ENCODE assay signal across 8 cellular contexts in the genomic region with DNA sequence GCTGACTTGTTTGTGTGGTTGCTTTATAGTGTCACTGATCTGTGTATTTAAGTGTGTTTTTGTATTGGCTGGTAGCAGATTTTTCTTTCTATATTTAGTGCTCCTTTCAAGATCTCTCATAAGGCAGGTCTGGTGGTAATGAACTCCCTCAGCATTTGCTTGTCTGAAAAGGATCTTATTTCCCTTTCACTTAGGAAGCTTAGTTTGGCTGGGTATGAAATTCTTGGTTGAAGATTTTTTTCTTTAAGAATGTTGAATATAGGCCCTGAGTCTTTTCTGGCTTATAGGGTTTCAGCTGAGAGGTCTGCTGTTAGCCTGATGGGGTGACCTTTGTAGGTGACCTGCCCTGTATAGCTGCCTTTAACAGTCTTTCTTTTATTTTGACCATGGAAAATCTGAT. TPM values are rescaled to one million over a fixed set of nuclear protein-coding genes. Genes with fewer than 3 reads are reported as not detected.
DNase-seq lines count a peak whose midpoint lies in the region; ATAC-seq, FAIRE-seq and TF ChIP-seq lines count a peak whose summit lies in the region.
"Not testable (repeated sequence)": the region's sequence is repeated elsewhere in the genome, so short reads cannot be mapped to it uniquely, and the experiment has no call there.

No MANE protein-coding gene starts in this region.

- not testable (repeated sequence) for ATAC-seq in GM12878, K562, HepG2

- CTCF ChIA-PET in GM12878 (lab: Yijun Ruan, JAX); K562 (lab: Yijun Ruan, JAX; ENCODE audit: low intra/inter-chr PET ratio); HepG2 (lab: Yijun Ruan, JAX; ENCODE audit: low intra/inter-chr PET ratio, low total read pairs): not testable (repeated sequence)

- H3K4me3 ChIP-seq in BLaER1 (peak overlapping the region; percentile 45; the same call in 1 of the 2 replicates), endodermal cell (ENCODE audit: low read length) (peak overlapping the region; percentile 7)
- H3K4me3 ChIP-seq in GM12878; K562; HepG2 (replicated peaks in 1 of 3; ENCODE audit: insufficient read depth in 1 of 3, low read depth in 2 of 3, low read length in 3 of 3): not testable (repeated sequence)

- H3K9me1 ChIP-seq in K562 (ENCODE audit: control insufficient read depth, insufficient read depth, low read length), result not testable (repeated sequence)

- H3K27ac ChIP-seq in BLaER1; GM12878 (ENCODE audit: control insufficient read depth, insufficient read depth); K562 (ENCODE audit: extremely low read depth, low read depth, low read length); endodermal cell (ENCODE audit: low read depth, low read length); HepG2 (ENCODE audit: extremely low read length, insufficient read depth, low read length): not testable (repeated sequence)

- not testable (repeated sequence) for H3K4me2 ChIP-seq in BLaER1; GM12878 (ENCODE audit: control insufficient read depth, insufficient read depth); K562 (ENCODE audit: insufficient read depth, low read length); HepG2 (ENCODE audit: low read depth, low read length)

- peaks cover 94% of the 10 kb centered on the region for H3K36me3 Mint-ChIP-seq in endodermal cell (ENCODE audit: low read depth)
- peaks cover 80% of the 10 kb centered on the region for H3K36me3 Mint-ChIP-seq in endothelial cell (ENCODE audit: low read depth, unreplicated experiment)
- peaks cover 86% of the 10 kb centered on the region for H3K36me3 Mint-ChIP-seq in progenitor cell of endocrine pancreas (ENCODE audit: insufficient read depth)

- TF ChIP-seq POLR2A in GM12878 (IDR thresholded peaks at IDR 0.05; ENCODE audit: low read depth, low read length); K562 (conservative IDR thresholded peaks at IDR 0.05); HepG2 (IDR thresholded peaks at IDR 0.05; ENCODE audit: insufficient read depth in 1 of 2, low read depth in 2 of 2, low read length in 2 of 2): not testable (repeated sequence)

- not testable (repeated sequence) for H3K4me3 Mint-ChIP-seq in endodermal cell; progenitor cell of endocrine pancreas (ENCODE audit: low read depth)
- peak overlapping the region; percentile 52 for H3K4me3 Mint-ChIP-seq in endothelial cell (ENCODE audit: unreplicated experiment)

- H3K27me3 ChIP-seq in BLaER1; GM12878 (replicated peaks in 1 of 2; ENCODE audit: control insufficient read depth in 2 of 2, insufficient read depth in 2 of 2, low read length in 1 of 2); K562 (ENCODE audit: control insufficient read depth in 2 of 2, insufficient read depth in 2 of 2, low read length in 2 of 2); endodermal cell (ENCODE audit: control insufficient read depth, insufficient read depth, low read length, poor library complexity, severe bottlenecking); HepG2 (ENCODE audit: control insufficient read depth in 1 of 2, insufficient read depth in 2 of 2, low read length in 2 of 2): not testable (repeated sequence)

- not testable (repeated sequence) for H3K27ac Mint-ChIP-seq in endodermal cell
- H3K27ac Mint-ChIP-seq in endothelial cell (ENCODE audit: unreplicated experiment) (peak overlapping the region; percentile 45), progenitor cell of endocrine pancreas (peak overlapping the region; percentile 18)

- peaks cover 96% of the 10 kb centered on the region for H3K36me3 ChIP-seq in BLaER1
- not testable (repeated sequence) for H3K36me3 ChIP-seq in GM12878 (ENCODE audit: control insufficient read depth in 2 of 2, insufficient read depth in 2 of 2, low read length in 1 of 2); K562 (ENCODE audit: control insufficient read depth, insufficient read depth, low read length)
- H3K36me3 ChIP-seq in endodermal cell (ENCODE audit: control insufficient read depth, insufficient read depth, low read length), result peaks cover 59% of the 10 kb centered on the region
- peaks cover 0 to 21% of the 10 kb centered on the region in 2 experiments; a peak in 3 of 5 replicates for H3K36me3 ChIP-seq in HepG2 (replicated peaks in 1 of 2; ENCODE audit: control insufficient read depth in 1 of 2, insufficient read depth in 2 of 2, low read length in 2 of 2)

- POLR2A ChIA-PET in GM12878 (lab: Charles Lee); K562 (lab: Yijun Ruan, JAX); HepG2 (lab: Yijun Ruan, JAX): not testable (repeated sequence)

- not testable (repeated sequence) for H3K4me1 Mint-ChIP-seq in endodermal cell; endothelial cell (ENCODE audit: unreplicated experiment); progenitor cell of endocrine pancreas (ENCODE audit: low read depth)

- H3K9me3 ChIP-seq in BLaER1 (peaks cover 98% of the 10 kb centered on the region), GM12878 (replicated peaks; ENCODE audit: control insufficient read depth, insufficient read depth, low read length) (peaks cover 35% of the 10 kb centered on the region), endodermal cell (ENCODE audit: control insufficient read depth, low read length) (peaks cover 96% of the 10 kb centered on the region), HepG2 (ENCODE audit: low read length) (peaks cover 58% of the 10 kb centered on the region)
- H3K9me3 ChIP-seq in K562 (replicated peaks; ENCODE audit: control insufficient read depth, insufficient read depth, low read depth, low read length), result not testable (repeated sequence)

- TF ChIP-seq RAD21 in GM12878 (IDR thresholded peaks at IDR 0.05; ENCODE audit: insufficient read depth, low read depth, low read length); K562 (CRISPR knock-in tag; conservative IDR thresholded peaks at IDR 0.05 in 1 of 2, IDR thresholded peaks at IDR 0.05 in 1 of 2); HepG2 (CRISPR knock-in tag; IDR thresholded peaks at IDR 0.05): not testable (repeated sequence)

- intact Hi-C loops in GM12878 (cut with micrococcal nuclease; ENCODE audit: unreplicated experiment); K562 (cut with micrococcal nuclease); HepG2 (cut with micrococcal nuclease; ENCODE audit: unreplicated experiment): not testable (repeated sequence)

- not testable (repeated sequence) for H3K4me1 ChIP-seq in BLaER1; GM12878 (ENCODE audit: control insufficient read depth, insufficient read depth, low read length); K562 (replicated peaks in 1 of 2; ENCODE audit: control insufficient read depth in 2 of 2, insufficient read depth in 2 of 2, low read length in 2 of 2); endodermal cell (ENCODE audit: control insufficient read depth, insufficient read depth, low read length); HepG2 (ENCODE audit: insufficient read depth, low read length)

- RAD21 ChIA-PET in GM12878 (lab: Charles Lee; ENCODE audit: unreplicated experiment), result not testable (repeated sequence)

- peaks cover 89% of the 10 kb centered on the region for H3K9me3 Mint-ChIP-seq in endodermal cell
- peaks cover 21% of the 10 kb centered on the region for H3K9me3 Mint-ChIP-seq in endothelial cell (ENCODE audit: unreplicated experiment)
- peaks cover 68% of the 10 kb centered on the region for H3K9me3 Mint-ChIP-seq in progenitor cell of endocrine pancreas (ENCODE audit: low read depth)

- H2AFZ ChIP-seq in GM12878 (ENCODE audit: control insufficient read depth, low read depth, low read length); K562 (ENCODE audit: low read depth, low read length); HepG2 (ENCODE audit: low read length): not testable (repeated sequence)

- TF ChIP-seq CTCF in D721Med (IDR thresholded peaks at IDR 0.05; ENCODE audit: insufficient read depth, missing control alignments); GM12878 (IDR thresholded peaks at IDR 0.05 in 2 of 3, conservative IDR thresholded peaks at IDR 0.05 in 1 of 3; ENCODE audit: control insufficient read depth in 2 of 3, extremely low read depth in 1 of 3, insufficient read depth in 1 of 3, low read depth in 3 of 3, low read length in 3 of 3); K562 (IDR thresholded peaks at IDR 0.05 in 2 of 3, conservative IDR thresholded peaks at IDR 0.05 in 1 of 3; ENCODE audit: insufficient read depth in 2 of 3, low read depth in 1 of 3, low read length in 3 of 3); endodermal cell (conservative IDR thresholded peaks at IDR 0.05); endothelial cell (IDR thresholded peaks at IDR 0.05; ENCODE audit: unreplicated experiment); HepG2 (CRISPR knock-in tag; IDR thresholded peaks at IDR 0.05); progenitor cell of endocrine pancreas (IDR thresholded peaks at IDR 0.05; ENCODE audit: unreplicated experiment): not testable (repeated sequence)

- FAIRE-seq in D721Med (lab: Jason Lieb, UNC), result peak; percentile 6
- FAIRE-seq in GM12878 (lab: Jason Lieb, UNC); K562 (lab: Jason Lieb, UNC); HepG2 (lab: Jason Lieb, UNC): not testable (repeated sequence)

- in situ Hi-C loops in GM12878 (cut with MboI); K562 (cut with MboI); HepG2 (cut with HindIII; ENCODE audit: extremely low pct_ligation_motif_present, low pct_unique_long_range_greater_than_20kb): not testable (repeated sequence)

- peaks cover 36% of the 10 kb centered on the region for H4K20me1 ChIP-seq in BLaER1
- not testable (repeated sequence) for H4K20me1 ChIP-seq in GM12878 (ENCODE audit: control insufficient read depth, insufficient read depth); K562 (replicated peaks; ENCODE audit: control insufficient read depth, insufficient read depth, low read length); HepG2 (ENCODE audit: insufficient read depth, low read length)

- H3K9ac ChIP-seq in BLaER1; GM12878 (ENCODE audit: control insufficient read depth, insufficient read depth, low read length); K562 (ENCODE audit: insufficient read depth in 1 of 2, low read depth in 2 of 2, low read length in 2 of 2); endodermal cell (ENCODE audit: extremely low read depth, low read length, poor library complexity, severe bottlenecking); HepG2 (ENCODE audit: insufficient read depth, low read depth, low read length): not testable (repeated sequence)

- SMC1A ChIA-PET in GM12878 (lab: Charles Lee; ENCODE audit: uncharacterized antibody, unreplicated experiment), result not testable (repeated sequence)

- not testable (repeated sequence) for TF ChIP-seq EP300 in GM12878 (IDR thresholded peaks at IDR 0.05; ENCODE audit: borderline replicate concordance in 1 of 2, control insufficient read depth in 1 of 2, low read depth in 2 of 2, low read length in 2 of 2); K562 (IDR thresholded peaks at IDR 0.05; ENCODE audit: low read length); HepG2 (IDR thresholded peaks at IDR 0.05; ENCODE audit: low read depth in 2 of 2, low read length in 2 of 2); HepG2 (CRISPR knock-in tag; IDR thresholded peaks at IDR 0.05; ENCODE audit: borderline replicate concordance)

- not testable (repeated sequence) for H3K79me2 ChIP-seq in GM12878 (ENCODE audit: control insufficient read depth, insufficient read depth, low read length); K562 (ENCODE audit: control insufficient read depth, insufficient read depth, low read length); HepG2 (ENCODE audit: insufficient read depth, low read length)

- not testable (repeated sequence) for H3K27me3 Mint-ChIP-seq in endodermal cell (ENCODE audit: insufficient read depth); endothelial cell (ENCODE audit: unreplicated experiment); progenitor cell of endocrine pancreas

- BruUV-seq in GM12878 (replicated peaks; lab: Mats Ljungman, UMichigan); K562 (replicated peaks; lab: Mats Ljungman, UMichigan); HepG2 (replicated peaks; lab: Mats Ljungman, UMichigan): not testable (repeated sequence)

- DNase-seq in D721Med (ENCODE audit: insufficient read length, low spot score); GM12878 (ENCODE audit: low read depth, low spot score); K562 (ENCODE audit: extremely low read depth in 1 of 4, low spot score in 3 of 4); endodermal cell; endothelial cell (ENCODE audit: low spot score); HepG2 (ENCODE audit: low spot score); progenitor cell of endocrine pancreas (ENCODE audit: low spot score, unreplicated experiment): not testable (repeated sequence)

RNA-seq across cellular contexts. Expression of a gene that starts 32.3 kb away (rescaled TPM):
- 57.7 and 58.8 TPM in 2 replicates for total RNA-seq in GM12878 (2013; cell fraction: nucleolus; rRNA removed)
- 27.5 and 32.9 TPM in 2 replicates for total RNA-seq in GM12878 (2014; rRNA removed)
- 37.5 and 38.5 TPM in 2 replicates for total RNA-seq in GM12878 (2014; rRNA removed; fragmentation: Illumina TruSeq; extraction: Trizol)
- 24.4 and 25.8 TPM in 2 replicates for total RNA-seq in GM12878 (2021)
- polyA plus RNA-seq in GM12878 (2011; ENCODE audit: low read depth), result 3.5 TPM
- polyA plus RNA-seq in GM12878 (2011; rRNA removed), result 13.2 and 19.7 TPM in 2 replicates
- polyA plus RNA-seq in GM12878 (2011; cell fraction: cytosol; rRNA removed), result 7.0 and 7.5 TPM in 2 replicates
- 9.6 and 12.6 TPM in 2 replicates for polyA plus RNA-seq in GM12878 (2011; cell fraction: nucleus; rRNA removed)
- polyA plus RNA-seq in GM12878 (2012), result 4.4 and 5.4 TPM in 2 replicates
- 14.1 and 15.1 TPM in 2 replicates for polyA plus RNA-seq in GM12878 (2014; fragmentation: Illumina TruSeq; extraction: Trizol)
- 1 to 10 TPM; 6.8 to 7.3 TPM for polyA plus RNA-seq in GM12878 (2014; fragmentation: Nextera tagmentation; extraction: Ambion mirVana)
- 6.7 and 7.7 TPM in 2 replicates for polyA plus RNA-seq in GM12878 (2014; rRNA removed)
- 10 to 100 TPM; 11.4 to 11.8 TPM for polyA plus RNA-seq in GM12878 (2016; fragmentation: Nextera tagmentation; extraction: Ambion mirVana)
- polyA minus RNA-seq in GM12878 (2011; rRNA and poly(A)+ RNA removed), result 59.9 and 85.9 TPM in 2 replicates
- 25.0 and 35.7 TPM in 2 replicates for polyA minus RNA-seq in GM12878 (2011; cell fraction: cytosol; rRNA and poly(A)+ RNA removed)
- 16.2 and 25.0 TPM in 2 replicates for polyA minus RNA-seq in GM12878 (2011; cell fraction: nucleus; rRNA and poly(A)+ RNA removed)
- 52.9 and 136 TPM in 2 replicates for total RNA-seq in K562 (2011; cell fraction: chromatin; rRNA removed; ENCODE audit: low replicate concordance)
- total RNA-seq in K562 (2011; cell fraction: nucleolus; rRNA removed), result 31.4 and 39.0 TPM in 2 replicates
- total RNA-seq in K562 (2011; cell fraction: nucleoplasm; rRNA removed), result 62.0 and 100 TPM in 2 replicates
- total RNA-seq in K562 (2014; rRNA removed), result 28.2 and 31.2 TPM in 2 replicates
- 71.5 and 74.9 TPM in 2 replicates for total RNA-seq in K562 (2014; rRNA removed; fragmentation: Illumina TruSeq; extraction: Trizol)
- 63.2 and 68.5 TPM in 2 replicates for total RNA-seq in K562 (2015; rRNA removed; fragmentation: Illumina TruSeq; extraction: Trizol)
- 43.1 and 47.1 TPM in 2 replicates for total RNA-seq in K562 (2021)
- polyA plus RNA-seq in K562 (2011; rRNA removed), result 20.2 TPM in 2 replicates
- 3.4 and 9.2 TPM in 2 replicates for polyA plus RNA-seq in K562 (2011; cell fraction: cytosol; rRNA removed)
- 13.8 and 23.5 TPM in 2 replicates for polyA plus RNA-seq in K562 (2011; cell fraction: nucleus; rRNA removed)
- polyA plus RNA-seq in K562 (2012), result 9.4 and 9.9 TPM in 2 replicates
- 14.7 and 15.0 TPM in 2 replicates for polyA plus RNA-seq in K562 (2014; fragmentation: Illumina TruSeq; extraction: Trizol)
- polyA plus RNA-seq in K562 (2014; fragmentation: Nextera tagmentation; extraction: Ambion mirVana), result 10 to 100 TPM in 1 of 2 experiments, 1 to 10 TPM in 1; 7.6 to 13.6 TPM
- polyA plus RNA-seq in K562 (2014; rRNA removed), result 12.5 and 13.5 TPM in 2 replicates
- polyA minus RNA-seq in K562 (2011; rRNA and poly(A)+ RNA removed), result 141 and 252 TPM in 2 replicates
- polyA minus RNA-seq in K562 (2011; cell fraction: cytosol; rRNA and poly(A)+ RNA removed), result 58.9 and 64.8 TPM in 2 replicates
- polyA minus RNA-seq in K562 (2011; cell fraction: nucleus; rRNA and poly(A)+ RNA removed), result 21.0 and 48.3 TPM in 2 replicates
- 100 to 1,000 TPM in 1 of 2 donors, 10 to 100 TPM in 1; 93.3 to 101 TPM for total RNA-seq in endodermal cell
- polyA plus RNA-seq in endodermal cell (2013, experiment 1 of 2), result 23.5 TPM
- 28.3 TPM for polyA plus RNA-seq in endodermal cell (2013, experiment 2 of 2)
- total RNA-seq in endothelial cell (ENCODE audit: unreplicated experiment), result 138 TPM
- 102 and 134 TPM in 2 replicates for total RNA-seq in HepG2 (2016; rRNA removed; fragmentation: Illumina TruSeq; extraction: Trizol)
- 749 and 855 TPM in 2 replicates for total RNA-seq in HepG2 (2016; cell fraction: cytosol; rRNA removed; fragmentation: Illumina TruSeq; extraction: Trizol; ENCODE audit: low read depth)
- total RNA-seq in HepG2 (2016; cell fraction: insoluble cytoplasmic fraction; rRNA removed; fragmentation: Illumina TruSeq; extraction: Trizol), result 96.3 and 132 TPM in 2 replicates
- total RNA-seq in HepG2 (2016; cell fraction: membrane; rRNA removed; fragmentation: Illumina TruSeq; extraction: Trizol), result 583 and 722 TPM in 2 replicates
- 58.8 and 62.6 TPM in 2 replicates for total RNA-seq in HepG2 (2016; cell fraction: nucleus; rRNA removed; fragmentation: Illumina TruSeq; extraction: Trizol)
- 6.3 and 9.7 TPM in 2 replicates for polyA plus RNA-seq in HepG2 (2011; rRNA removed)
- 4.1 and 5.0 TPM in 2 replicates for polyA plus RNA-seq in HepG2 (2011; cell fraction: cytosol; rRNA removed)
- polyA plus RNA-seq in HepG2 (2011; cell fraction: nucleus; rRNA removed), result 7.2 and 7.3 TPM in 2 replicates
- polyA plus RNA-seq in HepG2 (2012), result 6.6 and 7.3 TPM in 2 replicates
- 2.1 and 2.6 TPM in 2 replicates for polyA plus RNA-seq in HepG2 (2016; cell fraction: cytosol; fragmentation: Illumina TruSeq; extraction: Trizol; ENCODE audit: low read depth)
- polyA plus RNA-seq in HepG2 (2016; cell fraction: insoluble cytoplasmic fraction; fragmentation: Illumina TruSeq; extraction: Trizol; ENCODE audit: low read depth), result 17.0 and 18.3 TPM in 2 replicates
- polyA plus RNA-seq in HepG2 (2016; cell fraction: membrane; fragmentation: Illumina TruSeq; extraction: Trizol; ENCODE audit: low read depth), result 3.8 and 4.0 TPM in 2 replicates
- polyA plus RNA-seq in HepG2 (2016; cell fraction: nucleus; fragmentation: Illumina TruSeq; extraction: Trizol; ENCODE audit: insufficient read depth, low read depth), result 24.6 and 31.3 TPM in 2 replicates
- polyA minus RNA-seq in HepG2 (2011; rRNA and poly(A)+ RNA removed; ENCODE audit: low replicate concordance), result 41.2 and 57.5 TPM in 2 replicates
- polyA minus RNA-seq in HepG2 (2011; cell fraction: cytosol; rRNA and poly(A)+ RNA removed), result 107 and 109 TPM in 2 replicates
- 61.2 and 76.6 TPM in 2 replicates for polyA minus RNA-seq in HepG2 (2011; cell fraction: nucleus; rRNA and poly(A)+ RNA removed)
- total RNA-seq in progenitor cell of endocrine pancreas, result 233 and 273 TPM in 2 replicates

RNA-seq across cellular contexts. Expression of a gene that starts 35.4 kb away (rescaled TPM):
- total RNA-seq in GM12878 (2013; cell fraction: nucleolus; rRNA removed), result 15.3 and 18.1 TPM in 2 replicates
- 9.5 and 10.7 TPM in 2 replicates for total RNA-seq in GM12878 (2014; rRNA removed)
- total RNA-seq in GM12878 (2014; rRNA removed; fragmentation: Illumina TruSeq; extraction: Trizol), result 10.9 and 11.1 TPM in 2 replicates
- total RNA-seq in GM12878 (2021), result 5.8 and 5.9 TPM in 2 replicates
- polyA plus RNA-seq in GM12878 (2011; ENCODE audit: low read depth), result 4.9 TPM
- 4.8 and 7.1 TPM in 2 replicates for polyA plus RNA-seq in GM12878 (2011; rRNA removed)
- polyA plus RNA-seq in GM12878 (2011; cell fraction: cytosol; rRNA removed), result 2.6 and 3.2 TPM in 2 replicates
- polyA plus RNA-seq in GM12878 (2011; cell fraction: nucleus; rRNA removed), result 2.2 and 2.6 TPM in 2 replicates
- 4.3 and 5.4 TPM in 2 replicates for polyA plus RNA-seq in GM12878 (2012)
- 8.0 and 9.3 TPM in 2 replicates for polyA plus RNA-seq in GM12878 (2014; fragmentation: Illumina TruSeq; extraction: Trizol)
- polyA plus RNA-seq in GM12878 (2014; fragmentation: Nextera tagmentation; extraction: Ambion mirVana), result 1 to 10 TPM; 5.2 to 5.6 TPM
- polyA plus RNA-seq in GM12878 (2014; rRNA removed), result 3.5 and 6.5 TPM in 2 replicates
- polyA plus RNA-seq in GM12878 (2016; fragmentation: Nextera tagmentation; extraction: Ambion mirVana), result 1 to 10 TPM; 4.9 to 5.1 TPM
- polyA minus RNA-seq in GM12878 (2011; rRNA and poly(A)+ RNA removed), result 4.1 and 7.2 TPM in 2 replicates
- polyA minus RNA-seq in GM12878 (2011; cell fraction: cytosol; rRNA and poly(A)+ RNA removed), result 2.1 and 2.5 TPM in 2 replicates
- polyA minus RNA-seq in GM12878 (2011; cell fraction: nucleus; rRNA and poly(A)+ RNA removed), result 4.4 and 7.1 TPM in 2 replicates
- 15.0 and 38.1 TPM in 2 replicates for total RNA-seq in K562 (2011; cell fraction: chromatin; rRNA removed; ENCODE audit: low replicate concordance)
- total RNA-seq in K562 (2011; cell fraction: nucleolus; rRNA removed), result 14.7 and 18.0 TPM in 2 replicates
- total RNA-seq in K562 (2011; cell fraction: nucleoplasm; rRNA removed), result 13.5 and 16.2 TPM in 2 replicates
- 9.8 and 10.9 TPM in 2 replicates for total RNA-seq in K562 (2014; rRNA removed)
- 18.3 and 21.1 TPM in 2 replicates for total RNA-seq in K562 (2014; rRNA removed; fragmentation: Illumina TruSeq; extraction: Trizol)
- 14.4 and 16.1 TPM in 2 replicates for total RNA-seq in K562 (2015; rRNA removed; fragmentation: Illumina TruSeq; extraction: Trizol)
- total RNA-seq in K562 (2021), result 8.0 and 10.2 TPM in 2 replicates
- 8.2 and 10.9 TPM in 2 replicates for polyA plus RNA-seq in K562 (2011; rRNA removed)
- 5.2 and 5.7 TPM in 2 replicates for polyA plus RNA-seq in K562 (2011; cell fraction: cytosol; rRNA removed)
- 3.2 and 3.9 TPM in 2 replicates for polyA plus RNA-seq in K562 (2011; cell fraction: nucleus; rRNA removed)
- polyA plus RNA-seq in K562 (2012), result 6.4 and 8.0 TPM in 2 replicates
- 10.3 and 12.1 TPM in 2 replicates for polyA plus RNA-seq in K562 (2014; fragmentation: Illumina TruSeq; extraction: Trizol)
- 1 to 10 TPM; 5.3 to 6.3 TPM for polyA plus RNA-seq in K562 (2014; fragmentation: Nextera tagmentation; extraction: Ambion mirVana)
- 8.2 and 9.2 TPM in 2 replicates for polyA plus RNA-seq in K562 (2014; rRNA removed)
- 15.3 and 21.4 TPM in 2 replicates for polyA minus RNA-seq in K562 (2011; rRNA and poly(A)+ RNA removed)
- 4.2 and 5.3 TPM in 2 replicates for polyA minus RNA-seq in K562 (2011; cell fraction: cytosol; rRNA and poly(A)+ RNA removed)
- 9.8 and 17.3 TPM in 2 replicates for polyA minus RNA-seq in K562 (2011; cell fraction: nucleus; rRNA and poly(A)+ RNA removed)
- 10 to 100 TPM; 14.3 to 20.6 TPM for total RNA-seq in endodermal cell
- polyA plus RNA-seq in endodermal cell (2013, experiment 1 of 2), result 14.8 TPM
- polyA plus RNA-seq in endodermal cell (2013, experiment 2 of 2), result 13.7 TPM
- total RNA-seq in endothelial cell (ENCODE audit: unreplicated experiment), result 21.7 TPM
- total RNA-seq in HepG2 (2016; rRNA removed; fragmentation: Illumina TruSeq; extraction: Trizol), result 13.6 and 14.6 TPM in 2 replicates
- 2.4 and 3.5 TPM in 2 replicates for total RNA-seq in HepG2 (2016; cell fraction: cytosol; rRNA removed; fragmentation: Illumina TruSeq; extraction: Trizol; ENCODE audit: low read depth)
- total RNA-seq in HepG2 (2016; cell fraction: insoluble cytoplasmic fraction; rRNA removed; fragmentation: Illumina TruSeq; extraction: Trizol), result 10.6 and 14.2 TPM in 2 replicates
- total RNA-seq in HepG2 (2016; cell fraction: membrane; rRNA removed; fragmentation: Illumina TruSeq; extraction: Trizol), result 5.9 and 7.8 TPM in 2 replicates
- 9.1 and 11.4 TPM in 2 replicates for total RNA-seq in HepG2 (2016; cell fraction: nucleus; rRNA removed; fragmentation: Illumina TruSeq; extraction: Trizol)
- polyA plus RNA-seq in HepG2 (2011; rRNA removed), result 2.8 and 3.1 TPM in 2 replicates
- 1.6 and 2.7 TPM in 2 replicates for polyA plus RNA-seq in HepG2 (2011; cell fraction: cytosol; rRNA removed)
- 1.7 and 1.8 TPM in 2 replicates for polyA plus RNA-seq in HepG2 (2011; cell fraction: nucleus; rRNA removed)
- polyA plus RNA-seq in HepG2 (2012), result 3.2 and 4.3 TPM in 2 replicates
- 0.65 and 0.85 TPM in 2 replicates for polyA plus RNA-seq in HepG2 (2016; cell fraction: cytosol; fragmentation: Illumina TruSeq; extraction: Trizol; ENCODE audit: low read depth)
- 6.7 and 7.5 TPM in 2 replicates for polyA plus RNA-seq in HepG2 (2016; cell fraction: insoluble cytoplasmic fraction; fragmentation: Illumina TruSeq; extraction: Trizol; ENCODE audit: low read depth)
- 0.85 and 1.5 TPM in 2 replicates for polyA plus RNA-seq in HepG2 (2016; cell fraction: membrane; fragmentation: Illumina TruSeq; extraction: Trizol; ENCODE audit: low read depth)
- 4.8 and 6.8 TPM in 2 replicates for polyA plus RNA-seq in HepG2 (2016; cell fraction: nucleus; fragmentation: Illumina TruSeq; extraction: Trizol; ENCODE audit: insufficient read depth, low read depth)
- 5.8 and 7.0 TPM in 2 replicates for polyA minus RNA-seq in HepG2 (2011; rRNA and poly(A)+ RNA removed; ENCODE audit: low replicate concordance)
- 3.7 and 4.6 TPM in 2 replicates for polyA minus RNA-seq in HepG2 (2011; cell fraction: cytosol; rRNA and poly(A)+ RNA removed)
- 9.9 and 10.7 TPM in 2 replicates for polyA minus RNA-seq in HepG2 (2011; cell fraction: nucleus; rRNA and poly(A)+ RNA removed)
- total RNA-seq in progenitor cell of endocrine pancreas, result 19.7 and 21.8 TPM in 2 replicates
